In the genomic region with DNA sequence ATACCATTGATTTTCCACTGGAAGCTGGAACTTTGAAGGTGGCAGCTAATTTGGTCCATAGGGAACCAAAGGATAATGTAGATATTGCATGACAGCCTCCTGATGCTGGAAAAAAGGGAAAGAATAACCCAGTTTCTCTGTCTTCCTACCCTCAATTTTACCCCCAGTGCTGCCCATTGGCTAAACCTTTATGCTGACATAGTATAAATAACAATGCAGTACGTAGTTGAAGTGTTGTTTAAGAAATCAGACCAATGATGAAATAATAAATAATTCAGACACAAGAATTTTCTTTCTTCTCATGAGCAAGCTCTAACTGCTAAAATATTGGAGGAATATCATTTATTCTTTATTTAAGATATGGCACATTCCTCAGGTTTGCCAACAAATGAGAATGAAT, we compare ENCODE assay signal across 35 cellular contexts.
"Had no signal": no experiment of that assay in that cellular context is flagged by ENCODE, and none has a peak within 500 bp of the region (broad histone marks: within the 10 kb centered on the region; RNA-seq: fewer than 3 reads in every experiment).

No MANE protein-coding gene starts in this region.

- H3K4me3 ChIP-seq: MG63 had no signal

- DNase-seq: Karpas-422, Kasumi-1, MG63, MM.1S, MV-4-11, NCI-H1048, NCI-H1092, NCI-H1092 treated with DMSO at 0.1 percent for 48 hours, NCI-H1105, NCI-H1105 treated with DMSO at 0.1 percent for 48 hours, NCI-H1417, NCI-H1417 treated with DMSO at 0.1 percent for 48 hours, NCI-H1436, NCI-H1436 treated with DMSO at 0.1 percent for 48 hours, NCI-H146, NCI-H1694, NCI-H1694 treated with DMSO at 0.1 percent for 48 hours, NCI-H187, NCI-H187 treated with DMSO at 0.1 percent for 48 hours, NCI-H1930, NCI-H2029, NCI-H2029 treated with DMSO at 0.1 percent for 48 hours, NCI-H2081, NCI-H2081 treated with DMSO at 0.1 percent for 48 hours, NCI-H2107, NCI-H2171, NCI-H2171 treated with DMSO at 0.1 percent for 48 hours, NCI-H2227 treated with DMSO at 0.1 percent for 48 hours, NCI-H226, NCI-H345, NCI-H446, NCI-H446 treated with DMSO at 0.1 percent for 48 hours, NCI-H510A, NCI-H510A treated with DMSO at 0.1 percent for 48 hours, NCI-H524 had no signal

- H3K9me3 ChIP-seq: MG63 had no signal

- H3K27me3 ChIP-seq: MG63 had no signal

- H3K36me3 ChIP-seq: MG63 had no signal
